Comparison of ENCODE assay signal across 7 cellular contexts in genomic region chr10:50508315-50509051, GRCh38.
DNase-seq lines count a peak whose midpoint lies in the region; ATAC-seq lines count a peak whose summit lies in the region.

No MANE protein-coding gene starts in this region.

- no peaks in the 10 kb centered on the region for H3K9me3 Mint-ChIP-seq in natural killer cell treated with Interleukin-12 subunit alpha and Interleukin-12 subunit beta and Interleukin-15 and Interleukin-18, amount 100 ng/mL, for 72 hours

- H3K27ac Mint-ChIP-seq in natural killer cell treated with Interleukin-12 subunit alpha and Interleukin-12 subunit beta and Interleukin-15 and Interleukin-18, amount 100 ng/mL, for 72 hours: peak overlapping the region in 1 of 2 donors; percentile 74

- peaks cover 45 to 72% of the 10 kb centered on the region in 2 donors for H3K4me1 Mint-ChIP-seq in natural killer cell treated with Interleukin-12 subunit alpha and Interleukin-12 subunit beta and Interleukin-15 and Interleukin-18, amount 100 ng/mL, for 72 hours (ENCODE audit: low read depth in 2 of 2)

- peak overlapping the region; percentile 28 for H3K4me3 Mint-ChIP-seq in natural killer cell treated with Interleukin-12 subunit alpha and Interleukin-12 subunit beta and Interleukin-15 and Interleukin-18, amount 100 ng/mL, for 72 hours

- no peaks in the 10 kb centered on the region for H3K36me3 Mint-ChIP-seq in natural killer cell treated with Interleukin-12 subunit alpha and Interleukin-12 subunit beta and Interleukin-15 and Interleukin-18, amount 100 ng/mL, for 72 hours

- no peaks in the 10 kb centered on the region for H3K27me3 Mint-ChIP-seq in natural killer cell treated with Interleukin-12 subunit alpha and Interleukin-12 subunit beta and Interleukin-15 and Interleukin-18, amount 100 ng/mL, for 72 hours

- peak; percentile 67 for ATAC-seq in GM18867 (IDR thresholded peaks at IDR 0.05; ENCODE audit: unreplicated experiment)
- ATAC-seq in GM21717 (IDR thresholded peaks at IDR 0.05; ENCODE audit: unreplicated experiment): peak; percentile 73
- ATAC-seq in natural killer cell treated with Interleukin-12 subunit alpha and Interleukin-12 subunit beta and Interleukin-15 and Interleukin-18, amount 100 ng/mL, for 72 hours: peak; percentile 74 to 87

- peak; percentile 79 to 80 for DNase-seq in NCI-H526 (lab: John Stamatoyannopoulos, UW)
- DNase-seq in natural killer cell treated with Interleukin-12 subunit alpha and Interleukin-12 subunit beta and Interleukin-15 and Interleukin-18, amount 100 ng/mL, for 72 hours (ENCODE audit: low spot score): no peak
- no peak for DNase-seq in SHP77 treated with DMSO at 0.1 percent for 48 hours (lab: John Stamatoyannopoulos, UW)
- no peak for DNase-seq in SW480 (ENCODE audit: low spot score)
- DNase-seq in NCI-H128 (lab: John Stamatoyannopoulos, UW; ENCODE audit: unreplicated experiment): no peak

Comparison
In these comparisons a context has a peak if more than half of its experiments do, and no peak if none do; other contexts are left out.
1. DNase-seq: peak in NCI-H526 (2 of 2); none in natural killer cell treated with Interleukin-12 subunit alpha and Interleukin-12 subunit beta and Interleukin-15 and Interleukin-18, amount 100 ng/mL, for 72 hours (single experiment), SHP77 treated with DMSO at 0.1 percent for 48 hours (single experiment), SW480 (single experiment) and NCI-H128 (single experiment).
2. Peak in every context shown above with its lines, with median percentiles within 50 percentile points of each other: ATAC-seq.